ENCODE assay signal across 8 cellular contexts in genomic region chr3:52057806-52058099, GRCh38. TPM values are rescaled to one million over a fixed set of nuclear protein-coding genes. Genes with fewer than 3 reads are reported as not detected.
DNase-seq lines count a peak whose midpoint lies in the region; ATAC-seq, FAIRE-seq and TF ChIP-seq lines count a peak whose summit lies in the region.

No MANE protein-coding gene starts in this region.

- H3K27ac ChIP-seq in kidney (ENCODE audit: low read depth in 2 of 2, low read length in 2 of 2) (no peak overlapping the region), subcutaneous abdominal adipose tissue (ENCODE audit: low read depth, low read length) (no peak overlapping the region)

- peak overlapping the region; percentile 13 for H3K27ac Mint-ChIP-seq in activated CD4-positive, alpha-beta T cell treated with anti-CD3 and anti-CD28 coated beads for 36 hours
- H3K27ac Mint-ChIP-seq in activated naive CD8-positive, alpha-beta T cell treated with anti-CD3 and anti-CD28 coated beads, Interleukin-2, amount 10 ng/mL, durations not matched to agents 7 days and 5 days, result peak overlapping the region; percentile 51

- H3K27me3 Mint-ChIP-seq in activated CD4-positive, alpha-beta T cell treated with anti-CD3 and anti-CD28 coated beads for 36 hours, result no peaks in the 10 kb centered on the region
- no peaks in the 10 kb centered on the region for H3K27me3 Mint-ChIP-seq in activated naive CD8-positive, alpha-beta T cell treated with anti-CD3 and anti-CD28 coated beads, Interleukin-2, amount 10 ng/mL, durations not matched to agents 7 days and 5 days

- intact Hi-C loops in activated CD4-positive, alpha-beta T cell treated with anti-CD3 and anti-CD28 coated beads for 36 hours (cut with DNase I, micrococcal nuclease), result loop anchor here (1.0 to 5.0 kb wide), 22 partner anchors 56 to 1759 kb away; partner anchors contain the start of genes PARP3 (in 2 of the 2), POC1A (in 2 of the 2), ABHD14A (in 1 of the 2) and ACY1 (in 1 of the 2)
- intact Hi-C loops in kidney (cut with DNase I), result no loop called here

- H3K9ac ChIP-seq in kidney (ENCODE audit: low read length in 2 of 2), result peak overlapping the region; percentile 51 to 77
- H3K9ac ChIP-seq in subcutaneous abdominal adipose tissue (ENCODE audit: low read length in 5 of 5), result peak overlapping the region in 3 of 5 donors; percentile 47 to 70 (median 59)

- no peaks in the 10 kb centered on the region for H3K27me3 ChIP-seq in subcutaneous abdominal adipose tissue (ENCODE audit: control insufficient read depth in 5 of 5, insufficient read depth in 4 of 5, low read length in 5 of 5)

- CTCF ChIA-PET in activated CD4-positive, alpha-beta T cell treated with anti-CD3 and anti-CD28 coated beads for 36 hours (lab: Charles Lee), result interaction anchor here (0.6 to 1.9 kb wide), 6 partner anchors 28 to 201 kb away, joined by 3 to 13 read pairs (median 3); partner anchors contain the start of genes POC1A and RPL29

- H3K9me3 Mint-ChIP-seq in activated CD4-positive, alpha-beta T cell treated with anti-CD3 and anti-CD28 coated beads for 36 hours (ENCODE audit: low read depth), result no peaks in the 10 kb centered on the region
- H3K9me3 Mint-ChIP-seq in activated naive CD8-positive, alpha-beta T cell treated with anti-CD3 and anti-CD28 coated beads, Interleukin-2, amount 10 ng/mL, durations not matched to agents 7 days and 5 days, result no peaks in the 10 kb centered on the region

- H3K9me3 ChIP-seq in kidney (ENCODE audit: control insufficient read depth in 1 of 2, low read length in 2 of 2), result no peaks in the 10 kb centered on the region
- no peaks in the 10 kb centered on the region for H3K9me3 ChIP-seq in subcutaneous abdominal adipose tissue (ENCODE audit: control insufficient read depth in 5 of 5, low read length in 5 of 5)

- ATAC-seq in activated CD4-positive, alpha-beta T cell treated with anti-CD3 and anti-CD28 coated beads for 36 hours, result no peak
- no peak for ATAC-seq in activated naive CD8-positive, alpha-beta T cell treated with anti-CD3 and anti-CD28 coated beads, Interleukin-2, amount 10 ng/mL, durations not matched to agents 7 days and 5 days (ENCODE audit: low read depth)
- ATAC-seq in HG02642 (IDR thresholded peaks at IDR 0.05; ENCODE audit: poor library complexity, unreplicated experiment) (no peak), GM21737 (IDR thresholded peaks at IDR 0.05; ENCODE audit: unreplicated experiment) (no peak)

- peak overlapping the region; percentile 85 for H3K4me3 Mint-ChIP-seq in activated CD4-positive, alpha-beta T cell treated with anti-CD3 and anti-CD28 coated beads for 36 hours
- peak overlapping the region; percentile 86 for H3K4me3 Mint-ChIP-seq in activated naive CD8-positive, alpha-beta T cell treated with anti-CD3 and anti-CD28 coated beads, Interleukin-2, amount 10 ng/mL, durations not matched to agents 7 days and 5 days

- POLR2A ChIA-PET in activated CD4-positive, alpha-beta T cell treated with anti-CD3 and anti-CD28 coated beads for 36 hours (lab: Charles Lee), result interaction anchor here (0.9 to 2.5 kb wide), 3 partner anchors 55 to 97 kb away, joined by 3 to 18 read pairs (median 7); partner anchors contain the start of genes POC1A and RPL29
- POLR2A ChIA-PET in activated naive CD8-positive, alpha-beta T cell treated with anti-CD3 and anti-CD28 coated beads, Interleukin-2, amount 10 ng/mL, durations not matched to agents 7 days and 5 days (lab: Charles Lee), result interaction anchor here (1.6 to 3.1 kb wide), 4 partner anchors 27 to 66 kb away, joined by 4 to 20 read pairs (median 6); partner anchors contain the start of gene RPL29

- DNase-seq in activated CD4-positive, alpha-beta T cell treated with anti-CD3 and anti-CD28 coated beads for 36 hours, result no peak
- DNase-seq in activated CD4-positive, alpha-beta T cell treated with anti-CD3 and anti-CD28 coated beads, Interleukin-2, amount 50 U/mL, for 4 hours, result no peak
- DNase-seq in activated naive CD8-positive, alpha-beta T cell treated with anti-CD3 and anti-CD28 coated beads, Interleukin-2, amount 10 ng/mL, durations not matched to agents 7 days and 5 days, result no peak
- no peak for DNase-seq in kidney
- no peak for DNase-seq in CD1c-positive myeloid dendritic cell (ENCODE audit: extremely low spot score)

- H3K4me1 ChIP-seq in kidney (ENCODE audit: control insufficient read depth in 1 of 2, insufficient read depth in 1 of 2, low read depth in 1 of 2, low read length in 2 of 2), result peaks cover 3 to 29% of the 10 kb centered on the region in 2 donors
- peaks cover 10 to 55% (median 44%) of the 10 kb centered on the region in 5 donors for H3K4me1 ChIP-seq in subcutaneous abdominal adipose tissue (ENCODE audit: control insufficient read depth in 5 of 5, insufficient read depth in 5 of 5, low read length in 5 of 5)

- peaks cover 25% of the 10 kb centered on the region for H3K4me1 Mint-ChIP-seq in activated CD4-positive, alpha-beta T cell treated with anti-CD3 and anti-CD28 coated beads for 36 hours
- H3K4me1 Mint-ChIP-seq in activated naive CD8-positive, alpha-beta T cell treated with anti-CD3 and anti-CD28 coated beads, Interleukin-2, amount 10 ng/mL, durations not matched to agents 7 days and 5 days, result peaks cover 26% of the 10 kb centered on the region

- H3K36me3 ChIP-seq in kidney (ENCODE audit: control insufficient read depth in 1 of 2, insufficient read depth in 2 of 2, low read length in 2 of 2), result peaks cover 0 to 2% of the 10 kb centered on the region in 2 donors
- peaks cover 0 to 14% (median 8%) of the 10 kb centered on the region in 5 donors for H3K36me3 ChIP-seq in subcutaneous abdominal adipose tissue (ENCODE audit: control insufficient read depth in 5 of 5, insufficient read depth in 5 of 5, low read length in 5 of 5)

- H3K36me3 Mint-ChIP-seq in activated CD4-positive, alpha-beta T cell treated with anti-CD3 and anti-CD28 coated beads for 36 hours (ENCODE audit: low read depth), result peaks cover 10% of the 10 kb centered on the region
- no peaks in the 10 kb centered on the region for H3K36me3 Mint-ChIP-seq in activated naive CD8-positive, alpha-beta T cell treated with anti-CD3 and anti-CD28 coated beads, Interleukin-2, amount 10 ng/mL, durations not matched to agents 7 days and 5 days

- TF ChIP-seq CTCF in kidney (IDR thresholded peaks at IDR 0.05; ENCODE audit: borderline replicate concordance, extremely low read depth, insufficient read depth), result no peak

- no peak for FAIRE-seq in kidney (lab: Jason Lieb, UNC)

- peak overlapping the region; percentile 43 to 65 for H3K4me3 ChIP-seq in kidney (ENCODE audit: low read length in 2 of 2)
- peak overlapping the region; percentile 51 to 75 (median 70) for H3K4me3 ChIP-seq in subcutaneous abdominal adipose tissue (ENCODE audit: low read depth in 1 of 5, low read length in 5 of 5)

RNA-seq across cellular contexts. Expression of gene DUSP7, which starts 1.4 kb away (rescaled TPM):
- total RNA-seq in activated CD4-positive, alpha-beta T cell treated with anti-CD3 and anti-CD28 coated beads for 36 hours, result 10 to 100 TPM; 17.1 to 20.3 TPM
- 10 to 100 TPM; 30.9 to 31.3 TPM for total RNA-seq in activated naive CD8-positive, alpha-beta T cell treated with anti-CD3 and anti-CD28 coated beads, Interleukin-2, amount 10 ng/mL, durations not matched to agents 7 days and 5 days
- 19.8 TPM for total RNA-seq in kidney
- polyA plus RNA-seq in kidney (ENCODE audit: insufficient read depth, low read depth, low replicate concordance), result 10.1 TPM
